ENCODE assay signal across 1 cellular context in genomic region chr1:201876148-201876547, GRCh38.
TF ChIP-seq lines count a peak whose summit lies in the region.

No MANE protein-coding gene starts in this region.

TF ChIP-seq in WTC11, 78 proteins besides CTCF, POLR2A, EP300 and RAD21 (continued from another document):
- no peak for TF ChIP-seq PRRX2 (CRISPR knock-in tag; IDR thresholded peaks at IDR 0.05)
- no peak for TF ChIP-seq GTF2I (CRISPR knock-in tag; conservative IDR thresholded peaks at IDR 0.05)
- no peak for TF ChIP-seq SMAD3 (CRISPR knock-in tag; IDR thresholded peaks at IDR 0.05; ENCODE audit: borderline replicate concordance)
